23 cellular contexts compared by ENCODE assay signal in the genomic region with DNA sequence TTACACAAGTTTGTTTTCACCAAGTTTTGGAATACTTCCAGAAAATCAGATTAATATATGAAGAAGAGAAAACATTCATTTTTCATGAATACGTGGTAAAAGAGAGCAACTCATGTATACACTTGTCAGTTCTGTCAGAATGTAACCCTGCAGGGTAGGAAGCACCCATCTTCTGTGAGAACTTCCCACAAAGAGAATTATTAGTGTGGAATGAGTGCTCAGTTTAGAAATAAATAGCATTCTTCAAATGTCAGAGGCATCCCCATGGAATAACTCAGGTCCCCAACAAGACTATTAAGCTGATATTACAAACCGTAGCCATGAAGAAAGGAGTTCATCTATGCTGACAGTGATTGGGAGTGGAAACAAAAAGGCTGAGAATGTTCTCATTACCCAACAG.
"Had no signal": no experiment of that assay in that cellular context is flagged by ENCODE, and none has a peak within 500 bp of the region (broad histone marks: within the 10 kb centered on the region; RNA-seq: fewer than 3 reads in every experiment).

No MANE protein-coding gene starts in this region.

- H3K27me3 ChIP-seq: foreskin keratinocyte, gastroesophageal sphincter, heart left ventricle, hepatocyte had no signal

- H3K9me3 ChIP-seq: gastroesophageal sphincter, heart left ventricle, lower lobe of right lung had no signal

- H3K4me3 ChIP-seq: coronary artery, dorsolateral prefrontal cortex, gastroesophageal sphincter, heart left ventricle, hepatocyte, lower lobe of right lung had no signal

- H3K36me3 ChIP-seq: gastroesophageal sphincter, heart left ventricle, lower lobe of right lung had no signal

- ATAC-seq: esophagus mucosa, gastroesophageal sphincter, heart left ventricle, left colon, left lobe of liver, left ventricle myocardium superior, lower lobe of right lung had no signal

- H2AFZ ChIP-seq: hepatocyte had no signal

- H3K4me3 Mint-ChIP-seq: immature natural killer cell had no signal

- DNase-seq: dermis blood vessel endothelial cell; dorsolateral prefrontal cortex; effector CD4-positive, alpha-beta T cell; effector memory CD4-positive, alpha-beta T cell; erythroblast; foreskin keratinocyte; heart left ventricle; hypothalamus; immature natural killer cell; islet precursor cell; kidney; kidney glomerular epithelial cell; left colon; left ventricle myocardium superior; lower lobe of right lung; mesenchymal stem cell; midbrain had no signal

- H3K27ac ChIP-seq: coronary artery, dorsolateral prefrontal cortex, epithelial cell of prostate, foreskin keratinocyte, heart left ventricle, hepatocyte, lower lobe of right lung had no signal

- H3K4me2 ChIP-seq: hepatocyte had no signal

- H3K4me1 ChIP-seq: foreskin keratinocyte had no signal

- H3K27ac Mint-ChIP-seq: immature natural killer cell had no signal
